In the genomic region with DNA sequence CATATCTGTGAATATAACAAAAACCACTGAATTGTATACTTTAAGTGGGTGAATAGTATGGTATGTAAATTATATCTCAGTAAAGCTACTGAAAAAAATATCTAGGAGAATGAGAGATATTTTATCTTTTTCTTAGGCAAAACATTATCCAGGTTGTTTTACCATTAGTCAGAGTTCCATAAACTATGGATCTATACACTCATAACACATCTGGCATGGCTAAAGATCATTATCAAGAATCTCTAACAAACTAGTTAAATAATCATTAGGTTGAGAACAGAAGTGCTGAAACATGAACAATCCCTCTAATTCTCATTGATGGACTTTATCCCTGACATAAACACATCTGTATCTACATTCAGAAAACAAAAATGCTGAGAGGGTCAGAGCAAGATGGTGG, we compare ENCODE assay signal across 2 cellular contexts.
TF ChIP-seq lines count a peak whose summit lies in the region.

No MANE protein-coding gene starts in this region.

TF ChIP-seq in GM23338, 12 proteins besides CTCF, POLR2A, EP300 and RAD21:
- TF ChIP-seq, protein P1, sequence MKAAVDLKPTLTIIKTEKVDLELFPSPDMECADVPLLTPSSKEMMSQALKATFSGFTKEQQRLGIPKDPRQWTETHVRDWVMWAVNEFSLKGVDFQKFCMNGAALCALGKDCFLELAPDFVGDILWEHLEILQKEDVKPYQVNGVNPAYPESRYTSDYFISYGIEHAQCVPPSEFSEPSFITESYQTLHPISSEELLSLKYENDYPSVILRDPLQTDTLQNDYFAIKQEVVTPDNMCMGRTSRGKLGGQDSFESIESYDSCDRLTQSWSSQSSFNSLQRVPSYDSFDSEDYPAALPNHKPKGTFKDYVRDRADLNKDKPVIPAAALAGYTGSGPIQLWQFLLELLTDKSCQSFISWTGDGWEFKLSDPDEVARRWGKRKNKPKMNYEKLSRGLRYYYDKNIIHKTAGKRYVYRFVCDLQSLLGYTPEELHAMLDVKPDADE (IDR thresholded peaks at IDR 0.05) = no peak
- TF ChIP-seq, protein P2, sequence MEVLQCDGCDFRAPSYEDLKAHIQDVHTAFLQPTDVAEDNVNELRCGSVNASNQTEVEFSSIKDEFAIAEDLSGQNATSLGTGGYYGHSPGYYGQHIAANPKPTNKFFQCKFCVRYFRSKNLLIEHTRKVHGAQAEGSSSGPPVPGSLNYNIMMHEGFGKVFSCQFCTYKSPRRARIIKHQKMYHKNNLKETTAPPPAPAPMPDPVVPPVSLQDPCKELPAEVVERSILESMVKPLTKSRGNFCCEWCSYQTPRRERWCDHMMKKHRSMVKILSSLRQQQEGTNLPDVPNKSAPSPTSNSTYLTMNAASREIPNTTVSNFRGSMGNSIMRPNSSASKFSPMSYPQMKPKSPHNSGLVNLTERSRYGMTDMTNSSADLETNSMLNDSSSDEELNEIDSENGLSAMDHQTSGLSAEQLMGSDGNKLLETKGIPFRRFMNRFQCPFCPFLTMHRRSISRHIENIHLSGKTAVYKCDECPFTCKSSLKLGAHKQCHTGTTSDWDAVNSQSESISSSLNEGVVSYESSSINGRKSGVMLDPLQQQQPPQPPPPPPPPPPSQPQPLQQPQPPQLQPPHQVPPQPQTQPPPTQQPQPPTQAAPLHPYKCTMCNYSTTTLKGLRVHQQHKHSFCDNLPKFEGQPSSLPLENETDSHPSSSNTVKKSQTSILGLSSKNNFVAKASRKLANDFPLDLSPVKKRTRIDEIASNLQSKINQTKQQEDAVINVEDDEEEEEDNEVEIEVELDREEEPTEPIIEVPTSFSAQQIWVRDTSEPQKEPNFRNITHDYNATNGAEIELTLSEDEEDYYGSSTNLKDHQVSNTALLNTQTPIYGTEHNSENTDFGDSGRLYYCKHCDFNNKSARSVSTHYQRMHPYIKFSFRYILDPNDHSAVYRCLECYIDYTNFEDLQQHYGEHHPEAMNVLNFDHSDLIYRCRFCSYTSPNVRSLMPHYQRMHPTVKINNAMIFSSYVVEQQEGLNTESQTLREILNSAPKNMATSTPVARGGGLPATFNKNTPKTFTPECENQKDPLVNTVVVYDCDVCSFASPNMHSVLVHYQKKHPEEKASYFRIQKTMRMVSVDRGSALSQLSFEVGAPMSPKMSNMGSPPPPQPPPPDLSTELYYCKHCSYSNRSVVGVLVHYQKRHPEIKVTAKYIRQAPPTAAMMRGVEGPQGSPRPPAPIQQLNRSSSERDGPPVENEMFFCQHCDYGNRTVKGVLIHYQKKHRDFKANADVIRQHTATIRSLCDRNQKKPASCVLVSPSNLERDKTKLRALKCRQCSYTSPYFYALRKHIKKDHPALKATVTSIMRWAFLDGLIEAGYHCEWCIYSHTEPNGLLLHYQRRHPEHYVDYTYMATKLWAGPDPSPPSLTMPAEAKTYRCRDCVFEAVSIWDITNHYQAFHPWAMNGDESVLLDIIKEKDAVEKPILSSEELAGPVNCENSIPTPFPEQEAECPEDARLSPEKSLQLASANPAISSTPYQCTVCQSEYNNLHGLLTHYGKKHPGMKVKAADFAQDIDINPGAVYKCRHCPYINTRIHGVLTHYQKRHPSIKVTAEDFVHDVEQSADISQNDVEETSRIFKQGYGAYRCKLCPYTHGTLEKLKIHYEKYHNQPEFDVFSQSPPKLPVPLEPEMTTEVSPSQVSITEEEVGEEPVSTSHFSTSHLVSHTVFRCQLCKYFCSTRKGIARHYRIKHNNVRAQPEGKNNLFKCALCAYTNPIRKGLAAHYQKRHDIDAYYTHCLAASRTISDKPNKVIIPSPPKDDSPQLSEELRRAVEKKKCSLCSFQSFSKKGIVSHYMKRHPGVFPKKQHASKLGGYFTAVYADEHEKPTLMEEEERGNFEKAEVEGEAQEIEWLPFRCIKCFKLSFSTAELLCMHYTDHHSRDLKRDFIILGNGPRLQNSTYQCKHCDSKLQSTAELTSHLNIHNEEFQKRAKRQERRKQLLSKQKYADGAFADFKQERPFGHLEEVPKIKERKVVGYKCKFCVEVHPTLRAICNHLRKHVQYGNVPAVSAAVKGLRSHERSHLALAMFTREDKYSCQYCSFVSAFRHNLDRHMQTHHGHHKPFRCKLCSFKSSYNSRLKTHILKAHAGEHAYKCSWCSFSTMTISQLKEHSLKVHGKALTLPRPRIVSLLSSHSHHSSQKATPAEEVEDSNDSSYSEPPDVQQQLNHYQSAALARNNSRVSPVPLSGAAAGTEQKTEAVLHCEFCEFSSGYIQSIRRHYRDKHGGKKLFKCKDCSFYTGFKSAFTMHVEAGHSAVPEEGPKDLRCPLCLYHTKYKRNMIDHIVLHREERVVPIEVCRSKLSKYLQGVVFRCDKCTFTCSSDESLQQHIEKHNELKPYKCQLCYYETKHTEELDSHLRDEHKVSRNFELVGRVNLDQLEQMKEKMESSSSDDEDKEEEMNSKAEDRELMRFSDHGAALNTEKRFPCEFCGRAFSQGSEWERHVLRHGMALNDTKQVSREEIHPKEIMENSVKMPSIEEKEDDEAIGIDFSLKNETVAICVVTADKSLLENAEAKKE (CRISPR knock-in tag; IDR thresholded peaks at IDR 0.05) = no peak
- TF ChIP-seq CREB1 (CRISPR knock-in tag; IDR thresholded peaks at IDR 0.05; ENCODE audit: low read depth) = no peak
- TF ChIP-seq STAT1 (IDR thresholded peaks at IDR 0.05; ENCODE audit: unreplicated experiment) = no peak
- no peak for TF ChIP-seq NANOG (IDR thresholded peaks at IDR 0.05; ENCODE audit: borderline replicate concordance)
- no peak for TF ChIP-seq JUNB (IDR thresholded peaks at IDR 0.05; ENCODE audit: unreplicated experiment)
- TF ChIP-seq, protein P3, sequence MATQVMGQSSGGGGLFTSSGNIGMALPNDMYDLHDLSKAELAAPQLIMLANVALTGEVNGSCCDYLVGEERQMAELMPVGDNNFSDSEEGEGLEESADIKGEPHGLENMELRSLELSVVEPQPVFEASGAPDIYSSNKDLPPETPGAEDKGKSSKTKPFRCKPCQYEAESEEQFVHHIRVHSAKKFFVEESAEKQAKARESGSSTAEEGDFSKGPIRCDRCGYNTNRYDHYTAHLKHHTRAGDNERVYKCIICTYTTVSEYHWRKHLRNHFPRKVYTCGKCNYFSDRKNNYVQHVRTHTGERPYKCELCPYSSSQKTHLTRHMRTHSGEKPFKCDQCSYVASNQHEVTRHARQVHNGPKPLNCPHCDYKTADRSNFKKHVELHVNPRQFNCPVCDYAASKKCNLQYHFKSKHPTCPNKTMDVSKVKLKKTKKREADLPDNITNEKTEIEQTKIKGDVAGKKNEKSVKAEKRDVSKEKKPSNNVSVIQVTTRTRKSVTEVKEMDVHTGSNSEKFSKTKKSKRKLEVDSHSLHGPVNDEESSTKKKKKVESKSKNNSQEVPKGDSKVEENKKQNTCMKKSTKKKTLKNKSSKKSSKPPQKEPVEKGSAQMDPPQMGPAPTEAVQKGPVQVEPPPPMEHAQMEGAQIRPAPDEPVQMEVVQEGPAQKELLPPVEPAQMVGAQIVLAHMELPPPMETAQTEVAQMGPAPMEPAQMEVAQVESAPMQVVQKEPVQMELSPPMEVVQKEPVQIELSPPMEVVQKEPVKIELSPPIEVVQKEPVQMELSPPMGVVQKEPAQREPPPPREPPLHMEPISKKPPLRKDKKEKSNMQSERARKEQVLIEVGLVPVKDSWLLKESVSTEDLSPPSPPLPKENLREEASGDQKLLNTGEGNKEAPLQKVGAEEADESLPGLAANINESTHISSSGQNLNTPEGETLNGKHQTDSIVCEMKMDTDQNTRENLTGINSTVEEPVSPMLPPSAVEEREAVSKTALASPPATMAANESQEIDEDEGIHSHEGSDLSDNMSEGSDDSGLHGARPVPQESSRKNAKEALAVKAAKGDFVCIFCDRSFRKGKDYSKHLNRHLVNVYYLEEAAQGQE (IDR thresholded peaks at IDR 0.05; ENCODE audit: unreplicated experiment) = no peak
- no peak for TF ChIP-seq ZNF331 (CRISPR knock-in tag; IDR thresholded peaks at IDR 0.05; ENCODE audit: low read depth)
- TF ChIP-seq ZNF114 (CRISPR knock-in tag; IDR thresholded peaks at IDR 0.05) = no peak

TF ChIP-seq in endothelial cell of umbilical vein, 7 proteins besides CTCF, POLR2A, EP300 and RAD21:
- TF ChIP-seq POLR2AphosphoS5 (IDR thresholded peaks at IDR 0.05; ENCODE audit: insufficient read depth, low read depth, low read length) = no peak
- no peak for TF ChIP-seq EZH2 (IDR thresholded peaks at IDR 0.05; ENCODE audit: borderline replicate concordance, low read depth, low read length, severe bottlenecking)
- no peak for TF ChIP-seq JUN (IDR thresholded peaks at IDR 0.05; ENCODE audit: borderline replicate concordance, insufficient read depth, insufficient read length, low read depth)
- TF ChIP-seq FOS (IDR thresholded peaks at IDR 0.05; ENCODE audit: borderline replicate concordance, insufficient read depth, low read length) = no peak
